ENCODE assay signal across 8 cellular contexts in the genomic region with DNA sequence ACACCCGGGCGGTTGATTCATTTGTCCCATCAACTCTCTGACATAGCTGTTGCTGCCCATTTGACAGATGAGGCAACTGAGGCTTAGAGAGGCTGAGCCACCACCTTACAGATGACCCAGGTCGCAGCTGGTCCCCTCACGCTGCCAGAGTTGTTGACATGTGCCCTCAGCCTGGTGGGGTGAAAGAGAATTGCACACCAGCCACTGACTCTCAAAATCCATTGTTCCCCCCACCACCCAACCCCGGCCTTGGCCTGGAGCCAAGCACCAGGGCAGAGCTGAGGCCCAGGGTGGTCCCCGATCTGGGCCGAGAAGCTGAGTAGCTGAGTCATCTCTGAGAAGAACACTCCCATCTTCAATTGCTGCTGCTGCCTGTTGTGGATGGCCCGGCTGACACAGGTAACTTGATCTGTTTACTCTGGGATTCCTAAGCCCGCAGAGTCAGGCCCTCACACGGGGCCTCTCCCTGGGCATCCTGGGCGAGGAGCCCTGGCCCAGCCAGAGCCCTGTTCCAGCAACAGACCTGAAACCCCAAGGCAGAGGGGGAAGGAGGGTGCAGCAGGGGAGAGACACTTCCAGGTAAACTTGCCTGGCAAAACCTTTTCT. TPM values are rescaled to one million over a fixed set of nuclear protein-coding genes. Genes with fewer than 3 reads are reported as not detected.
DNase-seq lines count a peak whose midpoint lies in the region; ATAC-seq and TF ChIP-seq lines count a peak whose summit lies in the region.

No MANE protein-coding gene starts in this region.

- no peaks in the 10 kb centered on the region for H3K36me3 Mint-ChIP-seq in activated naive CD4-positive, alpha-beta T cell treated with anti-CD3 and anti-CD28 coated beads, Interleukin-2, amount 10 ng/mL, durations not matched to agents 7 days and 5 days

- H3K27me3 Mint-ChIP-seq in activated naive CD4-positive, alpha-beta T cell treated with anti-CD3 and anti-CD28 coated beads, Interleukin-2, amount 10 ng/mL, durations not matched to agents 7 days and 5 days, result no peaks in the 10 kb centered on the region

- DNase-seq in COR-L47 (lab: John Stamatoyannopoulos, UW) (peak; percentile 69), NCI-H1092 (lab: John Stamatoyannopoulos, UW) (peak; percentile 59), T1000 (lab: John Stamatoyannopoulos, UW) (peak; percentile 62), islet precursor cell (peak; percentile 94), Kasumi-1 (lab: John Stamatoyannopoulos, UW) (no peak), lower leg skin (ENCODE audit: low spot score in 2 of 2) (no peak)
- no peak for DNase-seq in activated naive CD4-positive, alpha-beta T cell treated with anti-CD3 and anti-CD28 coated beads, Interleukin-2, amount 10 ng/mL, durations not matched to agents 7 days and 5 days

- H3K9me3 Mint-ChIP-seq in activated naive CD4-positive, alpha-beta T cell treated with anti-CD3 and anti-CD28 coated beads, Interleukin-2, amount 10 ng/mL, durations not matched to agents 7 days and 5 days, result no peaks in the 10 kb centered on the region

- WGBS in lower leg skin, 2 donors, result 44 to 55% methylated on average over 11 of the region's 11 CpGs

- no peak overlapping the region for H3K4me3 ChIP-seq in lower leg skin (ENCODE audit: low read depth, poor library complexity, severe bottlenecking)

- ATAC-seq in GM19324 (IDR thresholded peaks at IDR 0.05; ENCODE audit: low FRiP score, unreplicated experiment), result no peak

- no peak for TF ChIP-seq POLR2A in lower leg skin (IDR thresholded peaks at IDR 0.05)

- H3K4me3 Mint-ChIP-seq in activated naive CD4-positive, alpha-beta T cell treated with anti-CD3 and anti-CD28 coated beads, Interleukin-2, amount 10 ng/mL, durations not matched to agents 7 days and 5 days, result no peak overlapping the region

- CTCF ChIA-PET in activated naive CD4-positive, alpha-beta T cell treated with anti-CD3 and anti-CD28 coated beads, Interleukin-2, amount 10 ng/mL, durations not matched to agents 7 days and 5 days (lab: Charles Lee), result no interaction called here

- peaks cover 20% of the 10 kb centered on the region for H3K4me1 Mint-ChIP-seq in activated naive CD4-positive, alpha-beta T cell treated with anti-CD3 and anti-CD28 coated beads, Interleukin-2, amount 10 ng/mL, durations not matched to agents 7 days and 5 days

- TF ChIP-seq CTCF in lower leg skin (IDR thresholded peaks at IDR 0.05), result no peak

- H3K27ac Mint-ChIP-seq in activated naive CD4-positive, alpha-beta T cell treated with anti-CD3 and anti-CD28 coated beads, Interleukin-2, amount 10 ng/mL, durations not matched to agents 7 days and 5 days, result no peak overlapping the region

- intact Hi-C loops in lower leg skin (cut with DNase I; ENCODE audit: low total_unique reads), result no loop called here

RNA-seq across cellular contexts. Expression of gene PVRIG, which starts 27.5 kb away (rescaled TPM):
- total RNA-seq in lower leg skin, result under 1 TPM in 2 of 4 donors, not detected in 2; 0.13 to 0.51 TPM

Comparison
In these comparisons a context has a peak if more than half of its experiments do, and no peak if none do; other contexts are left out.
1. DNase-seq: peak in COR-L47 (single experiment), NCI-H1092 (single experiment), T1000 (single experiment) and islet precursor cell (single experiment); none in activated naive CD4-positive, alpha-beta T cell treated with anti-CD3 and anti-CD28 coated beads, Interleukin-2, amount 10 ng/mL, durations not matched to agents 7 days and 5 days (single experiment), Kasumi-1 (0 of 2) and lower leg skin (0 of 2).